In the genomic region with DNA sequence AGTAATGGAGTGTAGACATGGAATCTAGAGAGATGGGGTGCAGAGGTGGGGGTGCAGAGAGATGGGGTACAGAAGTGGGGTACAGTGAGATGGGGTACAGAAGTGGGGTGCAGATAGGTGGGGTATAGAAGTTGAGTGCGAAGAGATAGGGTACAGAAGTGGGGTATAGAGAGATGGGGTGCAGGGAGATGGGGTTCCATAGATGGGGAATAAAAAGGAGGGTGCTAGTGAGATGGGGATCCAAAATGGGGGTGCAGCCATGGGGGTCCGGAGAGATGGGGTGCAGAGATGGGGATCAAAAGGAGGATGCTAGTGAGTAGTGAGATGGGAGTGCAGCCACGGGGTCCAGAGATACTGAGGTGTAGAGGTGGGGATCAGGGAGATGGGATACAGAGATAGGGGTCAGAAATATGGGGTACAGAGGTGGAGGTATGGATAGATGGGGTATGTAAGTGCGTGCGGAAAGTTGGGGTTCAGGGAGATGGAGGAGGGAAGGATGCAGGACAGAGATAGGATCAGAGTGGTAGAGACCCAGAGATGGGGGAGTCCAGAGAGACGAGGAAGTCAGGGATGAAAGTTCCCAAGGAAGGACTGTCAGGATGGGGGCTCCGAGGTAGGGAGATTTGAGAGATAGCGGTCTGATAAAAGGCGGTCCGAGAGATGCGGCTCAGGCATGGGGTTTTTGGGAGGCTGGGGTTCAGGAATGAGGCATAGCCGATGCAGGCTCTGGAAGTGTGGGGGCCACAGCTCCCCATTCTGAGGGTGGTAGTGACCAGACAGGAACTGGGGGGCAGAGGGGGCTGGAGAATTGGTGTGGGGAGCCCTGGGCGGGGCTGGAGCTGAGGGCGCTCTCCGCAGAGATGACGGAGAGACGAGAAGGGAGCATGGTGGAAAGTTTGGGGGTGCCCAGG, we compare ENCODE assay signal across 9 cellular contexts. TPM values are rescaled to one million over a fixed set of nuclear protein-coding genes. Genes with fewer than 3 reads are reported as not detected.
DNase-seq lines count a peak whose midpoint lies in the region; ATAC-seq and TF ChIP-seq lines count a peak whose summit lies in the region.
"Had no signal": no experiment of that assay in that cellular context is flagged by ENCODE, and none has a peak within 500 bp of the region (broad histone marks: within the 10 kb centered on the region; RNA-seq: fewer than 3 reads in every experiment).

No MANE protein-coding gene starts in this region.

- H3K27ac Mint-ChIP-seq in T-helper 1 cell treated with Interleukin-12 subunit alpha and Interleukin-12 subunit beta and Interleukin-4 antibody, amounts not matched to agents 30 μg/mL and 1 μg/mL, for 36 hours, result peak overlapping the region; percentile 38
- no peak overlapping the region for H3K27ac Mint-ChIP-seq in nephron progenitor cell

- ATAC-seq in esophagus mucosa, result no peak

- peaks cover 14% of the 10 kb centered on the region for H3K4me1 Mint-ChIP-seq in T-helper 1 cell treated with Interleukin-12 subunit alpha and Interleukin-12 subunit beta and Interleukin-4 antibody, amounts not matched to agents 30 μg/mL and 1 μg/mL, for 36 hours (ENCODE audit: low read depth)
- H3K4me1 Mint-ChIP-seq in nephron progenitor cell, result peaks cover 18% of the 10 kb centered on the region

- in situ Hi-C loops in astrocyte of the cerebellum (cut with HindIII; ENCODE audit: low sequenced_read_pairs), result no loop called here

- peak overlapping the region; percentile 46 for H3K4me3 Mint-ChIP-seq in T-helper 1 cell treated with Interleukin-12 subunit alpha and Interleukin-12 subunit beta and Interleukin-4 antibody, amounts not matched to agents 30 μg/mL and 1 μg/mL, for 36 hours
- H3K4me3 Mint-ChIP-seq in nephron progenitor cell, result peak overlapping the region; percentile 78

- no peaks in the 10 kb centered on the region for H3K9me3 Mint-ChIP-seq in T-helper 1 cell treated with Interleukin-12 subunit alpha and Interleukin-12 subunit beta and Interleukin-4 antibody, amounts not matched to agents 30 μg/mL and 1 μg/mL, for 36 hours
- no peaks in the 10 kb centered on the region for H3K9me3 Mint-ChIP-seq in nephron progenitor cell

- peaks cover 48% of the 10 kb centered on the region for H3K27me3 Mint-ChIP-seq in T-helper 1 cell treated with Interleukin-12 subunit alpha and Interleukin-12 subunit beta and Interleukin-4 antibody, amounts not matched to agents 30 μg/mL and 1 μg/mL, for 36 hours (ENCODE audit: low read depth)
- peaks cover 95% of the 10 kb centered on the region for H3K27me3 Mint-ChIP-seq in nephron progenitor cell (ENCODE audit: low read depth, poor library complexity)

- DNase-seq in T-helper 1 cell (no peak), astrocyte of the cerebellum (ENCODE audit: low read depth) (no peak), nephron progenitor cell (no peak), DMS153 (lab: John Stamatoyannopoulos, UW) (no peak)
- DNase-seq: 8988T, NCI-H774 had no signal

- peaks cover 5% of the 10 kb centered on the region for H3K36me3 Mint-ChIP-seq in T-helper 1 cell treated with Interleukin-12 subunit alpha and Interleukin-12 subunit beta and Interleukin-4 antibody, amounts not matched to agents 30 μg/mL and 1 μg/mL, for 36 hours (ENCODE audit: low read depth)
- no peaks in the 10 kb centered on the region for H3K36me3 Mint-ChIP-seq in nephron progenitor cell (ENCODE audit: low read depth)

- TF ChIP-seq CTCF in astrocyte of the cerebellum (IDR thresholded peaks at IDR 0.05; ENCODE audit: low read depth, low read length, missing control alignments) (no peak), nephron progenitor cell (IDR thresholded peaks at IDR 0.05) (no peak)

- peak overlapping the region; percentile 36 for H3K4me3 ChIP-seq in astrocyte of the cerebellum (ENCODE audit: low read depth, low read length)

RNA-seq across cellular contexts. Expression of a gene that starts 3.4 kb away (rescaled TPM):
- 0.08 TPM for total RNA-seq in esophagus mucosa
- total RNA-seq: omental fat pad had no signal

RNA-seq across cellular contexts. Expression of a gene that starts 14.1 kb away (rescaled TPM):
- 3.4 TPM for total RNA-seq in esophagus mucosa

RNA-seq across cellular contexts. Expression of a gene that starts 26.9 kb away (rescaled TPM):
- 1.2 TPM for total RNA-seq in esophagus mucosa

RNA-seq across cellular contexts. Expression of a gene that starts 27.1 kb away (rescaled TPM):
- 0.12 TPM for total RNA-seq in esophagus mucosa
- total RNA-seq: omental fat pad had no signal

RNA-seq across cellular contexts. Expression of a gene that starts 30.5 kb away (rescaled TPM):
- not detected for total RNA-seq in esophagus mucosa
- total RNA-seq: omental fat pad had no signal
